ENCODE assay signal across 21 cellular contexts in genomic region chr19:6705931-6706632, GRCh38. TPM values are rescaled to one million over a fixed set of nuclear protein-coding genes. Genes with fewer than 3 reads are reported as not detected.
DNase-seq lines count a peak whose midpoint lies in the region; ATAC-seq, FAIRE-seq and TF ChIP-seq lines count a peak whose summit lies in the region.
"Had no signal": no experiment of that assay in that cellular context is flagged by ENCODE, and none has a peak within 500 bp of the region (broad histone marks: within the 10 kb centered on the region; RNA-seq: fewer than 3 reads in every experiment).

No MANE protein-coding gene starts in this region.

- peaks cover 12 to 93% (median 57%) of the 10 kb centered on the region in 4 donors for H3K36me3 ChIP-seq in right lobe of liver
- no peaks in the 10 kb centered on the region for H3K36me3 ChIP-seq in aorta (ENCODE audit: control insufficient read depth in 1 of 2, insufficient read depth in 2 of 2, low read length in 1 of 2)
- H3K36me3 ChIP-seq: Peyer's patch, SJCRH30 had no signal

- H3K9me3 ChIP-seq in right lobe of liver: no peaks in the 10 kb centered on the region
- no peaks in the 10 kb centered on the region for H3K9me3 ChIP-seq in aorta (ENCODE audit: control insufficient read depth, low read length)
- H3K9me3 ChIP-seq: Peyer's patch, SJCRH30 had no signal

- H3K4me1 ChIP-seq in right lobe of liver (peaks cover 0 to 9% (median 0%) of the 10 kb centered on the region in 4 donors), aorta (ENCODE audit: control insufficient read depth in 1 of 2, insufficient read depth in 2 of 2, low read length in 2 of 2) (no peaks in the 10 kb centered on the region)
- H3K4me1 ChIP-seq: Peyer's patch, SJCRH30 had no signal

- no peak overlapping the region for H3K27ac ChIP-seq in right lobe of liver
- no peak overlapping the region for H3K27ac ChIP-seq in aorta (ENCODE audit: low read depth in 1 of 2, low read length in 2 of 2)
- H3K27ac ChIP-seq: C4-2B, Peyer's patch, SJCRH30 had no signal

- H3K9me3 Mint-ChIP-seq in natural killer cell treated with Interleukin-12 subunit alpha and Interleukin-12 subunit beta and Interleukin-15 and Interleukin-18, amount 100 ng/mL, for 72 hours: no peaks in the 10 kb centered on the region
- H3K9me3 Mint-ChIP-seq in natural killer cell: no peaks in the 10 kb centered on the region
- H3K9me3 Mint-ChIP-seq: IgD-negative memory B cell had no signal

- no peak overlapping the region for H3K4me3 ChIP-seq in right lobe of liver
- H3K4me3 ChIP-seq in aorta (ENCODE audit: low read length in 2 of 2): no peak overlapping the region
- H3K4me3 ChIP-seq: Peyer's patch, SJCRH30 had no signal

- TF ChIP-seq POLR2A in right lobe of liver (IDR thresholded peaks at IDR 0.05) (no peak), GM12892 (IDR thresholded peaks at IDR 0.05; ENCODE audit: low read depth, low read length) (no peak)

- 66% methylated on average over 9 of the region's 11 CpGs for WGBS in right lobe of liver (ENCODE audit: insufficient coverage, low coverage, low lambda C conversion rate, missing lambda C conversion rate)
- WGBS in aorta, 2 donors: 77 to 80% methylated on average over 11 of the region's 11 CpGs

- no peaks in the 10 kb centered on the region for H3K36me3 Mint-ChIP-seq in natural killer cell treated with Interleukin-12 subunit alpha and Interleukin-12 subunit beta and Interleukin-15 and Interleukin-18, amount 100 ng/mL, for 72 hours
- H3K36me3 Mint-ChIP-seq in natural killer cell: no peaks in the 10 kb centered on the region
- H3K36me3 Mint-ChIP-seq: IgD-negative memory B cell had no signal

- TF ChIP-seq CTCF in natural killer cell (IDR thresholded peaks at IDR 0.05) (no peak), right lobe of liver (IDR thresholded peaks at IDR 0.05) (no peak)

- H3K27me3 Mint-ChIP-seq in natural killer cell treated with Interleukin-12 subunit alpha and Interleukin-12 subunit beta and Interleukin-15 and Interleukin-18, amount 100 ng/mL, for 72 hours: peaks cover 10 to 26% of the 10 kb centered on the region in 2 donors
- peaks cover 20 to 23% of the 10 kb centered on the region in 2 donors for H3K27me3 Mint-ChIP-seq in natural killer cell (ENCODE audit: low read depth in 2 of 2)

- ATAC-seq in natural killer cell treated with Interleukin-12 subunit alpha and Interleukin-12 subunit beta and Interleukin-15 and Interleukin-18, amount 100 ng/mL, for 72 hours: no peak
- ATAC-seq in natural killer cell: no peak
- ATAC-seq in right lobe of liver: peak; percentile 2 to 35 (median 18)
- ATAC-seq in aorta (ENCODE audit: low FRiP score): no peak

- FAIRE-seq in GM12892 (lab: Jason Lieb, UNC): no peak
- FAIRE-seq: A204.1 had no signal

- H3K4me3 Mint-ChIP-seq in natural killer cell treated with Interleukin-12 subunit alpha and Interleukin-12 subunit beta and Interleukin-15 and Interleukin-18, amount 100 ng/mL, for 72 hours: no peak overlapping the region
- no peak overlapping the region for H3K4me3 Mint-ChIP-seq in natural killer cell
- H3K4me3 Mint-ChIP-seq: IgD-negative memory B cell had no signal

- DNase-seq in natural killer cell treated with Interleukin-12 subunit alpha and Interleukin-12 subunit beta and Interleukin-15 and Interleukin-18, amount 100 ng/mL, for 72 hours (ENCODE audit: low spot score): peak; percentile 49
- DNase-seq in natural killer cell (no peak), right lobe of liver (peak in 2 of 3 donors; percentile 22 to 57), aorta (peak; percentile 31 to 38), GM12892 (ENCODE audit: insufficient read length) (no peak), NCI-H2196 treated with DMSO at 0.1 percent for 48 hours (lab: John Stamatoyannopoulos, UW; ENCODE audit: unreplicated experiment) (no peak)
- DNase-seq: DMS53, GF-D8, Karpas-422, NCI-H1694, NCI-H2081, NCI-H2171, NCI-H446, NCI-H526, SJCRH30 had no signal

- peaks cover 7 to 10% of the 10 kb centered on the region in 2 donors for H3K4me1 Mint-ChIP-seq in natural killer cell treated with Interleukin-12 subunit alpha and Interleukin-12 subunit beta and Interleukin-15 and Interleukin-18, amount 100 ng/mL, for 72 hours (ENCODE audit: low read depth in 2 of 2)
- peaks cover 2 to 17% of the 10 kb centered on the region in 2 donors for H3K4me1 Mint-ChIP-seq in natural killer cell

- intact Hi-C loops in natural killer cell (cut with micrococcal nuclease): no loop called here
- intact Hi-C loops in right lobe of liver (cut with DNase I): no loop called here
- intact Hi-C loops in aorta (cut with DNase I): no loop called here

- H3K27me3 ChIP-seq in right lobe of liver: no peaks in the 10 kb centered on the region
- H3K27me3 ChIP-seq in aorta (ENCODE audit: control insufficient read depth in 1 of 2, insufficient read depth in 2 of 2, low read length in 1 of 2): no peaks in the 10 kb centered on the region
- H3K27me3 ChIP-seq: Peyer's patch, SJCRH30 had no signal

- no peak overlapping the region for H3K27ac Mint-ChIP-seq in natural killer cell treated with Interleukin-12 subunit alpha and Interleukin-12 subunit beta and Interleukin-15 and Interleukin-18, amount 100 ng/mL, for 72 hours
- peak overlapping the region in 1 of 2 donors; percentile 27 for H3K27ac Mint-ChIP-seq in natural killer cell
- H3K27ac Mint-ChIP-seq: IgD-negative memory B cell had no signal

RNA-seq across cellular contexts. Expression of gene C3, which starts 14.4 kb away (rescaled TPM):
- total RNA-seq in natural killer cell treated with Interleukin-12 subunit alpha and Interleukin-12 subunit beta and Interleukin-15 and Interleukin-18, amount 100 ng/mL, for 72 hours: 1 to 10 TPM; 3.5 to 9.2 TPM
- total RNA-seq in natural killer cell (1 to 10 TPM in 1 of 3 donors, under 1 TPM in 1, not detected in 1; 0.38 to 5.5 TPM), right lobe of liver (over 10,000 TPM; 10,569 to 17,502 (median 15,749) TPM), aorta (1,000 to 10,000 TPM; 1,027 to 3,196 TPM)
- polyA plus RNA-seq in aorta: 10 to 100 TPM in 1 of 2 donors, 1 to 10 TPM in 1; 9.1 to 17.8 TPM
- 1.4 TPM for polyA plus RNA-seq in GM12892 (2012; ENCODE audit: missing spikeins)
- total RNA-seq: SJCRH30 had no signal
- polyA plus RNA-seq: IgD-negative memory B cell had no signal

RNA-seq across cellular contexts. Expression of gene GPR108, which starts 31.3 kb away (rescaled TPM):
- 10 to 100 TPM; 67.4 to 70.4 TPM for total RNA-seq in natural killer cell treated with Interleukin-12 subunit alpha and Interleukin-12 subunit beta and Interleukin-15 and Interleukin-18, amount 100 ng/mL, for 72 hours
- 10 to 100 TPM; 66.1 to 78.0 (median 76.9) TPM for total RNA-seq in natural killer cell
- 10 to 100 TPM; 22.3 to 53.0 (median 41.3) TPM for total RNA-seq in right lobe of liver
- total RNA-seq in aorta: 10 to 100 TPM; 49.2 to 70.2 TPM
- 100 to 1,000 TPM in 1 of 2 donors, 10 to 100 TPM in 1; 33.1 to 117 TPM for polyA plus RNA-seq in aorta
- 31.2 TPM for polyA plus RNA-seq in GM12892 (2012; ENCODE audit: missing spikeins)

RNA-seq across cellular contexts. Expression of gene TRIP10, which starts 33.4 kb away (rescaled TPM):
- 10 to 100 TPM; 44.8 to 76.5 TPM for total RNA-seq in natural killer cell treated with Interleukin-12 subunit alpha and Interleukin-12 subunit beta and Interleukin-15 and Interleukin-18, amount 100 ng/mL, for 72 hours
- total RNA-seq in natural killer cell (1 to 10 TPM; 1.0 to 5.2 (median 3.3) TPM), right lobe of liver (10 to 100 TPM in 2 of 6 experiments, 1 to 10 TPM in 4; 7.5 to 14.9 (median 9.3) TPM), aorta (100 to 1,000 TPM in 1 of 2 donors, 10 to 100 TPM in 1; 91.8 to 146 TPM)
- polyA plus RNA-seq in aorta: 100 to 1,000 TPM in 1 of 2 donors, 10 to 100 TPM in 1; 68.6 to 261 TPM
- polyA plus RNA-seq in GM12892 (2012; ENCODE audit: missing spikeins): 47.2 TPM

RNA-seq across cellular contexts. Expression of gene TNFSF14, which starts 36.1 kb away (rescaled TPM):
- total RNA-seq in natural killer cell treated with Interleukin-12 subunit alpha and Interleukin-12 subunit beta and Interleukin-15 and Interleukin-18, amount 100 ng/mL, for 72 hours: 10 to 100 TPM in 1 of 2 donors, 1 to 10 TPM in 1; 4.5 to 11.3 TPM
- total RNA-seq in natural killer cell (10 to 100 TPM; 10.8 to 20.0 (median 11.8) TPM), right lobe of liver (10 to 100 TPM in 3 of 6 experiments, 1 to 10 TPM in 3; 6.4 to 71.1 (median 14.6) TPM), aorta (10 to 100 TPM in 1 of 2 donors, 1 to 10 TPM in 1; 6.9 to 36.8 TPM)
- under 1 TPM in 1 of 2 donors, not detected in 1; 0.13 TPM for polyA plus RNA-seq in aorta
- polyA plus RNA-seq in GM12892 (2012; ENCODE audit: missing spikeins): 7.5 TPM
- total RNA-seq: M059J, OCI-LY7, SJCRH30 had no signal

Comparison
In these comparisons a context has a peak if more than half of its experiments do, and no peak if none do; other contexts are left out.
1. DNase-seq: peak in natural killer cell treated with Interleukin-12 subunit alpha and Interleukin-12 subunit beta and Interleukin-15 and Interleukin-18, amount 100 ng/mL, for 72 hours (single experiment), right lobe of liver (2 of 3) and aorta (2 of 2); none in natural killer cell (single experiment), GM12892 (single experiment) and NCI-H2196 treated with DMSO at 0.1 percent for 48 hours (single experiment).
2. ATAC-seq: peak in right lobe of liver (4 of 4); none in natural killer cell treated with Interleukin-12 subunit alpha and Interleukin-12 subunit beta and Interleukin-15 and Interleukin-18, amount 100 ng/mL, for 72 hours (0 of 2), natural killer cell (0 of 3) and aorta (single experiment).
3. RNA of gene C3, which starts 14.4 kb away (total RNA-seq): 10,569 to 17,502 TPM in right lobe of liver and 1,027 to 3,196 TPM in aorta; 3.5 to 9.2 TPM in natural killer cell treated with Interleukin-12 subunit alpha and Interleukin-12 subunit beta and Interleukin-15 and Interleukin-18, amount 100 ng/mL, for 72 hours and 0.38 to 5.5 TPM in natural killer cell; every median in the first group is over 100 times any median in the second.